Comparison of ENCODE assay signal across 10 cellular contexts in genomic region chr2:31235504-31235902, GRCh38. TPM values are rescaled to one million over a fixed set of nuclear protein-coding genes. Genes with fewer than 3 reads are reported as not detected.
DNase-seq lines count a peak whose midpoint lies in the region; ATAC-seq and TF ChIP-seq lines count a peak whose summit lies in the region.
"Had no signal": no experiment of that assay in that cellular context is flagged by ENCODE, and none has a peak within 500 bp of the region (broad histone marks: within the 10 kb centered on the region; RNA-seq: fewer than 3 reads in every experiment).

No MANE protein-coding gene starts in this region.

- peak overlapping the region; percentile 81 for H3K4me3 ChIP-seq in left ventricle myocardium inferior
- H3K4me3 ChIP-seq in astrocyte of the cerebellum (ENCODE audit: low read depth, low read length): no peak overlapping the region
- H3K4me3 ChIP-seq in aorta (ENCODE audit: low read length in 2 of 2): no peak overlapping the region
- H3K4me3 ChIP-seq in Peyer's patch: no peak overlapping the region
- H3K4me3 ChIP-seq: HAP-1 had no signal

- TF ChIP-seq CTCF in left ventricle myocardium inferior (IDR thresholded peaks at IDR 0.05; ENCODE audit: borderline replicate concordance) (no peak), astrocyte of the cerebellum (IDR thresholded peaks at IDR 0.05; ENCODE audit: low read depth, low read length, missing control alignments) (no peak), Peyer's patch (IDR thresholded peaks at IDR 0.05) (no peak)

- peak overlapping the region; percentile 91 for H3K27ac ChIP-seq in left ventricle myocardium inferior (replicated peaks)
- H3K27ac ChIP-seq in aorta (ENCODE audit: low read depth in 1 of 2, low read length in 2 of 2): peak overlapping the region in 1 of 2 donors; percentile 83
- H3K27ac ChIP-seq in Peyer's patch: no peak overlapping the region

- no peak for TF ChIP-seq POLR2A in Peyer's patch (IDR thresholded peaks at IDR 0.05)

- H3K27me3 ChIP-seq in left ventricle myocardium inferior (ENCODE audit: low read depth): no peaks in the 10 kb centered on the region
- no peaks in the 10 kb centered on the region for H3K27me3 ChIP-seq in aorta (ENCODE audit: control insufficient read depth in 1 of 2, insufficient read depth in 2 of 2, low read length in 1 of 2)
- H3K27me3 ChIP-seq in Peyer's patch: no peaks in the 10 kb centered on the region

- ATAC-seq in Right ventricle myocardium superior (ENCODE audit: poor library complexity) (no peak), aorta (ENCODE audit: low FRiP score) (peak; percentile 46), sciatic nerve (no peak)

- H3K36me3 ChIP-seq in left ventricle myocardium inferior (no peaks in the 10 kb centered on the region), aorta (ENCODE audit: control insufficient read depth in 1 of 2, insufficient read depth in 2 of 2, low read length in 1 of 2) (no peaks in the 10 kb centered on the region), Peyer's patch (no peaks in the 10 kb centered on the region)
- H3K36me3 ChIP-seq: HAP-1 had no signal

- H3K4me1 ChIP-seq in left ventricle myocardium inferior (peaks cover 95% of the 10 kb centered on the region), aorta (ENCODE audit: control insufficient read depth in 1 of 2, insufficient read depth in 2 of 2, low read length in 2 of 2) (no peaks in the 10 kb centered on the region), Peyer's patch (peaks cover 0 to 7% (median 4%) of the 10 kb centered on the region in 4 donors)
- H3K4me1 ChIP-seq: HAP-1 had no signal

- in situ Hi-C loops in astrocyte of the cerebellum (cut with HindIII; ENCODE audit: low sequenced_read_pairs): no loop called here

- no peak for DNase-seq in left ventricle myocardium inferior
- DNase-seq in Right ventricle myocardium superior: no peak
- DNase-seq in astrocyte of the cerebellum (ENCODE audit: low read depth): peak; percentile 86
- peak; percentile 91 for DNase-seq in iris pigment epithelial cell (ENCODE audit: low read depth)
- DNase-seq in aorta: no peak
- no peak for DNase-seq in sciatic nerve (ENCODE audit: low spot score)
- no peak for DNase-seq in Kasumi-1 (lab: John Stamatoyannopoulos, UW)
- DNase-seq in Peyer's patch: no peak
- DNase-seq: NCI-H1930 had no signal

- WGBS in aorta, 2 donors: 48 to 59% methylated on average over 4 of the region's 4 CpGs

- intact Hi-C loops in left ventricle myocardium inferior (cut with micrococcal nuclease) (loop anchor here (10.0 kb wide), 1 partner anchor 89 kb away; no protein-coding TSS in a partner anchor), Right ventricle myocardium superior (cut with DNase I) (loop anchor here (10.0 kb wide), 1 partner anchor 89 kb away; no protein-coding TSS in a partner anchor), aorta (cut with DNase I) (loop anchor here in 1 of 2 donors (2.0 to 5.0 kb wide), 2 partner anchors 62 to 97 kb away; no protein-coding TSS in a partner anchor), sciatic nerve (cut with DNase I) (no loop called here)

- no peaks in the 10 kb centered on the region for H3K9me3 ChIP-seq in left ventricle myocardium inferior (replicated peaks)
- H3K9me3 ChIP-seq in aorta (ENCODE audit: control insufficient read depth, low read length): no peaks in the 10 kb centered on the region
- no peaks in the 10 kb centered on the region for H3K9me3 ChIP-seq in Peyer's patch
- H3K9me3 ChIP-seq: HAP-1 had no signal

RNA-seq across cellular contexts. Expression of gene EHD3, which starts 1.6 kb away (rescaled TPM):
- 29.7 TPM for total RNA-seq in left ventricle myocardium inferior
- 23.0 TPM for total RNA-seq in Right ventricle myocardium superior
- 10 to 100 TPM; 19.8 to 28.8 TPM for total RNA-seq in aorta
- 10 to 100 TPM; 14.0 to 16.4 TPM for polyA plus RNA-seq in aorta
- total RNA-seq in sciatic nerve: 7.0 TPM
- total RNA-seq in Peyer's patch: 10 to 100 TPM in 1 of 4 donors, 1 to 10 TPM in 2, under 1 TPM in 1; 0.88 to 20.6 (median 2.1) TPM

RNA-seq across cellular contexts. Expression of gene CAPN14, which starts 18.2 kb away (rescaled TPM):
- total RNA-seq in left ventricle myocardium inferior (0.27 TPM), Right ventricle myocardium superior (0.32 TPM), aorta (under 1 TPM; 0.21 to 0.29 TPM), sciatic nerve (0.36 TPM), Peyer's patch (under 1 TPM in 1 of 4 donors, not detected in 3; 0.83 TPM)
- under 1 TPM in 1 of 2 donors, not detected in 1; 0.18 TPM for polyA plus RNA-seq in aorta

Comparison
In these comparisons a context has a peak if more than half of its experiments do, and no peak if none do; other contexts are left out.
1. DNase-seq: peak in astrocyte of the cerebellum (single experiment) and iris pigment epithelial cell (single experiment); none in left ventricle myocardium inferior (single experiment), Right ventricle myocardium superior (single experiment), aorta (0 of 2), sciatic nerve (single experiment), Kasumi-1 (0 of 2) and Peyer's patch (0 of 3).